In the genomic region with DNA sequence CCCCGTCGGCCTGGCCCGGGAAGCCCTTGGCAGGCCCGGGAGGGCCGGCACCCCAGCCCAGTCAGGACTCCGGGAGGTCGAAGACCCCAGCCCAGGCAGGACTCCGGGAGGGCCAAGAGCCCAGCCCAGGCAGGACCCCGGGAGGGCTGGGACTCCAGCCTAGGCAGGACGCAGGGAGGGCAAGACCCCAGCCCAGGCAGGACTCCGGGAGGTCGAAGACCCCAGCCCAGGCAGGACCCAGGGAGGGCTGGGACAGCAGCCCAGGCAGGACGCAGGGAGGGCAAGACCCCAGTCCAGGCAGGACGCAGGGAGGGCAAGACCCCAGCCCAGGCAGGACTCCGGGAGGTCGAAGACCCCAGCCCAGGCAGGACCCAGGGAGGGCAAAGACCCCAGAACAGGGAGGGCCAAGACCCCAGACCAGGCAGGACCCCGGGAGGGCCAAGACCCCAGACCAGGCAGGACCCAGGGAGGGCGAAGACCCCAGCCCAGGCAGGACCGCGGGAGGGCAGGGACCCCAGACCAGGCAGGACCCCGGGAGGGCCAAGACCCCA, we compare ENCODE assay signal across 1 cellular context.
TF ChIP-seq lines count a peak whose summit lies in the region.

No MANE protein-coding gene starts in this region.

TF ChIP-seq in HEK293, 187 proteins besides CTCF, POLR2A, EP300 and RAD21:
- TF ChIP-seq, protein P1, sequence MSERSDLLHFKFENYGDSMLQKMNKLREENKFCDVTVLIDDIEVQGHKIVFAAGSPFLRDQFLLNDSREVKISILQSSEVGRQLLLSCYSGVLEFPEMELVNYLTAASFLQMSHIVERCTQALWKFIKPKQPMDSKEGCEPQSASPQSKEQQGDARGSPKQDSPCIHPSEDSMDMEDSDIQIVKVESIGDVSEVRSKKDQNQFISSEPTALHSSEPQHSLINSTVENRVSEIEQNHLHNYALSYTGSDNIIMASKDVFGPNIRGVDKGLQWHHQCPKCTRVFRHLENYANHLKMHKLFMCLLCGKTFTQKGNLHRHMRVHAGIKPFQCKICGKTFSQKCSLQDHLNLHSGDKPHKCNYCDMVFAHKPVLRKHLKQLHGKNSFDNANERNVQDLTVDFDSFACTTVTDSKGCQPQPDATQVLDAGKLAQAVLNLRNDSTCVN (tag by site-specific recombination; optimal IDR thresholded peaks at IDR 0.05): peak; percentile 8
- TF ChIP-seq ZNF335 (tag by site-specific recombination; conservative IDR thresholded peaks at IDR 0.05): peak; percentile 40
